ENCODE assay signal across 15 cellular contexts in genomic region chr19:35117017-35117570, GRCh38. TPM values are rescaled to one million over a fixed set of nuclear protein-coding genes. Genes with fewer than 3 reads are reported as not detected.
A peak's percentile ranks its signal among the peaks of the same experiment; 100 is the strongest.
DNase-seq lines count a peak whose midpoint lies in the region; ATAC-seq, FAIRE-seq and TF ChIP-seq lines count a peak whose summit lies in the region.
"Had no signal": no experiment of that assay in that cellular context is flagged by ENCODE, and none has a peak within 500 bp of the region (broad histone marks: within the 10 kb centered on the region; RNA-seq: fewer than 3 reads in every experiment).

No MANE protein-coding gene starts in this region.

- intact Hi-C loops in esophagus squamous epithelium (cut with DNase I) = no loop called here
- intact Hi-C loops in sigmoid colon (cut with DNase I) = no loop called here
- intact Hi-C loops in gastrocnemius medialis (cut with DNase I; ENCODE audit: low total_unique reads) = no loop called here

- in situ Hi-C loops in gastrocnemius medialis (cut with MboI; ENCODE audit: low sequenced_read_pairs in 4 of 4) = no loop called here

- no peaks in the 10 kb centered on the region for H3K9me3 ChIP-seq in RWPE2 (ENCODE audit: severe bottlenecking)
- no peaks in the 10 kb centered on the region for H3K9me3 ChIP-seq in esophagus squamous epithelium
- H3K9me3 ChIP-seq in sigmoid colon = no peaks in the 10 kb centered on the region
- no peaks in the 10 kb centered on the region for H3K9me3 ChIP-seq in gastrocnemius medialis
- H3K9me3 ChIP-seq: neutrophil, thyroid gland had no signal

- TF ChIP-seq POLR2A in esophagus squamous epithelium (IDR thresholded peaks at IDR 0.05) = no peak
- no peak for TF ChIP-seq POLR2A in sigmoid colon (IDR thresholded peaks at IDR 0.05)
- TF ChIP-seq POLR2A in gastrocnemius medialis (IDR thresholded peaks at IDR 0.05) = no peak

- WGBS in esophagus squamous epithelium, 2 donors = 33 to 35% methylated on average over 5 to 6 of the region's 9 CpGs
- 11 to 47% methylated on average over 9 of the region's 9 CpGs for WGBS in sigmoid colon, 2 donors

- TF ChIP-seq CTCF in D721Med (IDR thresholded peaks at IDR 0.05; ENCODE audit: insufficient read depth, missing control alignments) = no peak
- no peak for TF ChIP-seq CTCF in RWPE2 (IDR thresholded peaks at IDR 0.05; ENCODE audit: poor library complexity, severe bottlenecking)
- TF ChIP-seq CTCF in esophagus squamous epithelium (IDR thresholded peaks at IDR 0.05) = no peak
- TF ChIP-seq CTCF in sigmoid colon (IDR thresholded peaks at IDR 0.05) = no peak
- no peak for TF ChIP-seq CTCF in gastrocnemius medialis (IDR thresholded peaks at IDR 0.05 in 4 of 5, conservative IDR thresholded peaks at IDR 0.05 in 1 of 5)

- H3K27ac ChIP-seq in RWPE2 (ENCODE audit: poor library complexity, severe bottlenecking) (peak overlapping the region; percentile 92), esophagus squamous epithelium (peak overlapping the region; percentile 91 to 95 (median 93)), sigmoid colon (peak overlapping the region; percentile 46 to 67 (median 60)), gastrocnemius medialis (no peak overlapping the region)
- H3K27ac ChIP-seq: neutrophil, thyroid gland had no signal

- TF ChIP-seq EP300 in sigmoid colon (IDR thresholded peaks at IDR 0.05) = no peak

- DNase-seq in D721Med (ENCODE audit: insufficient read length, low spot score) (peak; percentile 83), RWPE2 (ENCODE audit: low spot score) (no peak), esophagus squamous epithelium (lab: John Stamatoyannopoulos, UW) (no peak), sigmoid colon (no peak), gastrocnemius medialis (no peak), medulla oblongata (ENCODE audit: extremely low spot score) (no peak), dedifferentiated amniotic fluid mesenchymal stem cell (ENCODE audit: extremely low spot score) (no peak)
- DNase-seq: central memory CD4-positive, alpha-beta T cell; DND-41; left ventricle myocardium superior; stimulated activated CD4-positive, alpha-beta T cell treated with anti-CD3 and anti-CD28 coated beads, Interleukin-12 subunit alpha, Interleukin-12 subunit beta, amount 100 ng/mL, for 4 hours; T-cell; thyroid gland had no signal

- FAIRE-seq in D721Med (lab: Jason Lieb, UNC) = peak; percentile 92

- peaks cover 27% of the 10 kb centered on the region for H3K36me3 ChIP-seq in RWPE2 (ENCODE audit: low read depth)
- H3K36me3 ChIP-seq in esophagus squamous epithelium = peaks cover 0 to 11% (median 0%) of the 10 kb centered on the region in 3 donors
- no peaks in the 10 kb centered on the region for H3K36me3 ChIP-seq in sigmoid colon
- H3K36me3 ChIP-seq in gastrocnemius medialis = no peaks in the 10 kb centered on the region
- H3K36me3 ChIP-seq: neutrophil, thyroid gland had no signal

- H3K27me3 ChIP-seq in RWPE2 (ENCODE audit: insufficient read depth, poor library complexity, severe bottlenecking) (no peaks in the 10 kb centered on the region), esophagus squamous epithelium (no peaks in the 10 kb centered on the region), sigmoid colon (peaks cover 0 to 5% (median 0%) of the 10 kb centered on the region in 3 donors), gastrocnemius medialis (no peaks in the 10 kb centered on the region)
- H3K27me3 ChIP-seq: thyroid gland had no signal

- peaks cover 27% of the 10 kb centered on the region for H3K4me1 ChIP-seq in RWPE2 (ENCODE audit: insufficient read depth, poor library complexity, severe bottlenecking)
- H3K4me1 ChIP-seq in esophagus squamous epithelium = peaks cover 28 to 96% (median 33%) of the 10 kb centered on the region in 3 donors
- peaks cover 0 to 10% (median 9%) of the 10 kb centered on the region in 4 donors for H3K4me1 ChIP-seq in sigmoid colon
- peaks cover 6 to 19% of the 10 kb centered on the region in 2 donors for H3K4me1 ChIP-seq in gastrocnemius medialis

- ATAC-seq in RWPE2 (ENCODE audit: low read depth) = no peak
- ATAC-seq in gastrocnemius medialis = no peak
- ATAC-seq in GM18858 (IDR thresholded peaks at IDR 0.05; ENCODE audit: unreplicated experiment) = no peak
- ATAC-seq: left ventricle myocardium superior, T-cell had no signal

- H3K4me3 ChIP-seq in RWPE2 (ENCODE audit: severe bottlenecking) (peak overlapping the region; percentile 44), esophagus squamous epithelium (peak overlapping the region; percentile 52 to 65 (median 58)), sigmoid colon (peak overlapping the region in 3 of 4 donors; percentile 27 to 31 (median 30)), gastrocnemius medialis (no peak overlapping the region)
- H3K4me3 ChIP-seq: thyroid gland had no signal

RNA-seq across cellular contexts. Expression of gene FXYD3, which starts 1.5 kb away (rescaled TPM):
- total RNA-seq in esophagus squamous epithelium = 100 to 1,000 TPM; 282 to 837 (median 489) TPM
- total RNA-seq in sigmoid colon = 10 to 100 TPM in 2 of 4 donors, 1 to 10 TPM in 2; 3.7 to 15.3 (median 8.2) TPM
- 1,000 to 10,000 TPM; 2,472 to 3,333 (median 2,871) TPM for polyA plus RNA-seq in sigmoid colon
- total RNA-seq in gastrocnemius medialis = 10 to 100 TPM in 1 of 4 donors, under 1 TPM in 1, not detected in 2; 0.26 to 13.4 TPM

RNA-seq across cellular contexts. Expression of gene LGI4, which starts 17.8 kb away (rescaled TPM):
- total RNA-seq in esophagus squamous epithelium (1 to 10 TPM; 1.3 to 8.2 (median 1.6) TPM), sigmoid colon (10 to 100 TPM; 29.0 to 47.1 (median 35.1) TPM), gastrocnemius medialis (10 to 100 TPM; 16.1 to 31.5 (median 27.2) TPM)
- 10 to 100 TPM in 1 of 3 donors, 1 to 10 TPM in 2; 4.2 to 35.7 (median 9.0) TPM for polyA plus RNA-seq in sigmoid colon

RNA-seq across cellular contexts. Expression of gene FXYD1, which starts 21.5 kb away (rescaled TPM):
- total RNA-seq in esophagus squamous epithelium (10 to 100 TPM in 2 of 4 donors, 1 to 10 TPM in 1, not detected in 1; 3.9 to 29.9 (median 10.1) TPM), sigmoid colon (100 to 1,000 TPM in 1 of 4 donors, 10 to 100 TPM in 3; 39.1 to 107 (median 44.6) TPM), gastrocnemius medialis (100 to 1,000 TPM; 215 to 235 (median 225) TPM)
- 10 to 100 TPM in 2 of 3 donors, 1 to 10 TPM in 1; 6.0 to 57.7 (median 15.0) TPM for polyA plus RNA-seq in sigmoid colon

RNA-seq across cellular contexts. Expression of gene FXYD7, which starts 26.0 kb away (rescaled TPM):
- not detected for total RNA-seq in esophagus squamous epithelium
- total RNA-seq in sigmoid colon = 1 to 10 TPM in 1 of 4 donors, not detected in 3; 3.3 TPM
- 1 to 10 TPM in 1 of 3 donors, not detected in 2; 1.7 TPM for polyA plus RNA-seq in sigmoid colon
- under 1 TPM in 1 of 4 donors, not detected in 3; 0.40 TPM for total RNA-seq in gastrocnemius medialis
- total RNA-seq: left ventricle myocardium superior had no signal

RNA-seq across cellular contexts. Expression of gene FXYD5, which starts 37.4 kb away (rescaled TPM):
- total RNA-seq in esophagus squamous epithelium = 100 to 1,000 TPM in 1 of 4 donors, 10 to 100 TPM in 3; 39.3 to 146 (median 45.7) TPM
- total RNA-seq in sigmoid colon = 10 to 100 TPM; 20.1 to 32.4 (median 28.8) TPM
- polyA plus RNA-seq in sigmoid colon = 100 to 1,000 TPM in 1 of 3 donors, 10 to 100 TPM in 2; 18.5 to 102 (median 27.0) TPM
- total RNA-seq in gastrocnemius medialis = 10 to 100 TPM in 3 of 4 donors, 1 to 10 TPM in 1; 5.2 to 23.3 (median 14.3) TPM

Comparison
In these comparisons a context has a peak if more than half of its experiments do, and no peak if none do; other contexts are left out.
1. H3K27ac ChIP-seq: peak in RWPE2 (single experiment), esophagus squamous epithelium (4 of 4) and sigmoid colon (4 of 4); none in gastrocnemius medialis (0 of 4).
2. H3K4me3 ChIP-seq: peak in RWPE2 (single experiment), esophagus squamous epithelium (4 of 4) and sigmoid colon (3 of 4); none in gastrocnemius medialis (0 of 4).
3. RNA of gene FXYD3, which starts 1.5 kb away (total RNA-seq): 282 to 837 TPM in esophagus squamous epithelium; 3.7 to 15.3 TPM in sigmoid colon and 0.26 to 13.4 TPM in gastrocnemius medialis; every median in the first group is over 10 times any median in the second.